In the genomic region with DNA sequence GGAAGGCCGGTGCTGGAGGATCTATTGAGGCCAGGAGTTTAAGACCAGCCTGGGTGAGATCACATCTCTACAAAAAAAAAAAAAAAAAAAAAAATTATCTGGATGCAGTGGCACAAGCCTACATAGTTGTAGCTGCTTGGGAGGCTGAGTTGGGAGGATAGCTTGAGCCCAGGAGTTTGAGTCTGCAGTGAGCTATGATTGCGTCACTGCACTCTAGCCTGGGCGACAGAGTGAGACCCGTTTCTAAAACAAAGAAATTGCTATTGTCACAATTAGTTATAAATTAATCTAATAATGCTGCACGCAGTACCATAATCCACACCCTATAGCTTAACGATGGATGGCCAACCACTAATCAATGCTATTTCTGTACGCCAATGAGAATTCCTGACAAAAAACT, we compare ENCODE assay signal across 1 cellular context.
TF ChIP-seq lines count a peak whose summit lies in the region.

No MANE protein-coding gene starts in this region.

TF ChIP-seq in endothelial cell of umbilical vein, 7 proteins besides CTCF, POLR2A, EP300 and RAD21 (continued from another document):
- no peak for TF ChIP-seq JUN (IDR thresholded peaks at IDR 0.05; ENCODE audit: borderline replicate concordance, insufficient read depth, insufficient read length, low read depth)
- no peak for TF ChIP-seq MAX (IDR thresholded peaks at IDR 0.05; ENCODE audit: insufficient read depth, insufficient read length)
- TF ChIP-seq POLR2AphosphoS5 (IDR thresholded peaks at IDR 0.05; ENCODE audit: insufficient read depth, low read depth, low read length), result no peak
- no peak for TF ChIP-seq EZH2 (IDR thresholded peaks at IDR 0.05; ENCODE audit: borderline replicate concordance, low read depth, low read length, severe bottlenecking)
- no peak for TF ChIP-seq FOS (IDR thresholded peaks at IDR 0.05; ENCODE audit: borderline replicate concordance, insufficient read depth, low read length)
